In the genomic region with DNA sequence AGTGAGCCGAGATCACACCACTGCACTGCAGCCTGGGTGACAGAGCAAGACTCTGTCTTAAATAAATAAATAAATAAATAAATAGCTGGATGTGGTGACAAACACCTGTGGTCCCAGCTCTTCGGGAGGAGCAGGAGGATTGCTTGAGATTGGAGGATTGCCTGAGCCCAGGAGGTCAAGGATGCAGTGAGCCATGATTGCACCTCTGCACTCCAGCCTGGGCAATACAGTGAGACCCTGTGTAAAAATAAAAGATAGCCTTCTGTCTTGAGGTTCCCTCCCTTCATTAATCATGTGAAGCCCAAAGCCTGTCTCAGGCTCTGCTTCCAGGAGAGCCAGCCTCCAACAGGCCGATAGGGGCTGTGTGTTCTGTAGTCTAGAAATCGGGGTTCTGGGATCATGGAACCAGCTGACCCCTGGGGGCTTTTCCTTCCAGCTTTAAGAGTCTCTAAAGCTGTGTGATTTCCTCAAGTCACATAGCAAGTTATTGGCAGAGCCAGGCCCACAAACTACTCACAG, we compare ENCODE assay signal across 17 cellular contexts.
"Had no signal": no experiment of that assay in that cellular context is flagged by ENCODE, and none has a peak within 500 bp of the region (broad histone marks: within the 10 kb centered on the region; RNA-seq: fewer than 3 reads in every experiment).

No MANE protein-coding gene starts in this region.

- H3K4me2 ChIP-seq: hepatocyte had no signal

- H3K27ac ChIP-seq: coronary artery, dorsolateral prefrontal cortex, esophagus muscularis mucosa, foreskin keratinocyte, gastroesophageal sphincter, heart left ventricle, left lung, lower lobe of right lung had no signal

- H3K9me3 ChIP-seq: esophagus muscularis mucosa, gastroesophageal sphincter, heart left ventricle, left lung, lower lobe of right lung had no signal

- ATAC-seq: foreskin keratinocyte, gastroesophageal sphincter, heart left ventricle, left cardiac atrium, left lung, left ventricle myocardium superior, lower lobe of right lung had no signal

- H3K79me2 ChIP-seq: hepatocyte had no signal

- H3K4me3 ChIP-seq: coronary artery, dorsolateral prefrontal cortex, esophagus muscularis mucosa, gastroesophageal sphincter, heart left ventricle, hepatocyte, left lung, lower lobe of right lung had no signal

- H3K27me3 ChIP-seq: dorsolateral prefrontal cortex, esophagus muscularis mucosa, gastroesophageal sphincter, heart left ventricle, hepatocyte, left lung had no signal

- H3K36me3 ChIP-seq: esophagus muscularis mucosa, gastroesophageal sphincter, heart left ventricle, left lung, lower lobe of right lung had no signal

- H2AFZ ChIP-seq: hepatocyte had no signal

- DNase-seq: dermis blood vessel endothelial cell; dorsolateral prefrontal cortex; effector CD4-positive, alpha-beta T cell; effector memory CD4-positive, alpha-beta T cell; foreskin keratinocyte; heart left ventricle; hypothalamus; left cardiac atrium; left lung; left ventricle myocardium superior; lower lobe of right lung; mesendoderm; midbrain had no signal

- H3K4me1 ChIP-seq: foreskin keratinocyte, left lung, lower lobe of right lung had no signal
